In the genomic region with DNA sequence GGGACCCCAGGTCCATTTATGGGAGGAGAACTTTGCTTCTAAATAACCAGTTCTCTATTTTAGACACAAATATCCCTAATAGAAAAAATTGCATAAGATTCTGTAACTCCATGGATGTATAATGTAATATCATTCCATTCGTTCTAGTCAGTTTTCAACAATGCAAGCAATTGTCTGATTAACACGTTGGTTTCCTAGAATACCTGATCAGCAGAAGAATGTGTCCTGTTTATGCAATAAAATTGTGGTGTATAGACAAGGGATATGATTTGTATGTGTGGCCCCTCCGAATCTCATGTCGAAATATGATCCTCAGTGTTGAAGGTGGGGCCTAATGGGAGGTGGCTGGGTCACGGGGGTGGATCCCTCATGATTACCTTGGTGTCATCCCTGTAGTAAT, we compare ENCODE assay signal across 22 cellular contexts.
"Had no signal": no experiment of that assay in that cellular context is flagged by ENCODE, and none has a peak within 500 bp of the region (broad histone marks: within the 10 kb centered on the region; RNA-seq: fewer than 3 reads in every experiment).

No MANE protein-coding gene starts in this region.

- H3K27me3 ChIP-seq: brain microvascular endothelial cell, left lung had no signal

- H3K4me1 ChIP-seq: esophagus muscularis mucosa, tibial artery had no signal

- DNase-seq: activated CD8-positive, alpha-beta T cell treated with anti-CD3 and anti-CD28 coated beads for 36 hours; activated naive CD4-positive, alpha-beta T cell treated with Interleukin-2 at 50 U/mL for 16 hours; activated naive CD8-positive, alpha-beta T cell treated with anti-CD3 and anti-CD28 coated beads, Interleukin-2, amount 10 ng/mL, durations not matched to agents 7 days and 5 days; activated T-cell treated with anti-CD3 and anti-CD28 coated beads, Interleukin-2, amount 50 U/mL, for 1 hour; anterior cingulate cortex; brain microvascular endothelial cell; cerebellar nuclear complex; effector CD4-positive, alpha-beta T cell; foreskin melanocyte; left lung; midbrain; nephron progenitor cell; nucleus accumbens; posterior cingulate gyrus; stimulated activated CD4-positive, alpha-beta T cell treated with anti-CD3 and anti-CD28 coated beads, Interleukin-1b, Interleukin-23, amount 100 ng/mL, for 48 hours; stimulated activated CD8-positive, alpha-beta memory T cell treated with anti-CD3 and anti-CD28 coated beads, Interleukin-4, amount 100 ng/mL, for 48 hours; stimulated activated naive CD4-positive, alpha-beta T cell; T-cell; T-helper 9 cell; tibial artery had no signal

- H3K4me3 ChIP-seq: esophagus muscularis mucosa, left lung, tibial artery had no signal

- H3K27ac ChIP-seq: brain microvascular endothelial cell, esophagus muscularis mucosa, left lung, tibial artery had no signal

- ATAC-seq: activated CD8-positive, alpha-beta T cell treated with anti-CD3 and anti-CD28 coated beads for 36 hours; activated T-helper 17 cell treated with anti-CD3 and anti-CD28 coated beads, Interleukin-2, amount 50 U/mL, for 72 hours; left lung; T-cell had no signal
